In the genomic region with DNA sequence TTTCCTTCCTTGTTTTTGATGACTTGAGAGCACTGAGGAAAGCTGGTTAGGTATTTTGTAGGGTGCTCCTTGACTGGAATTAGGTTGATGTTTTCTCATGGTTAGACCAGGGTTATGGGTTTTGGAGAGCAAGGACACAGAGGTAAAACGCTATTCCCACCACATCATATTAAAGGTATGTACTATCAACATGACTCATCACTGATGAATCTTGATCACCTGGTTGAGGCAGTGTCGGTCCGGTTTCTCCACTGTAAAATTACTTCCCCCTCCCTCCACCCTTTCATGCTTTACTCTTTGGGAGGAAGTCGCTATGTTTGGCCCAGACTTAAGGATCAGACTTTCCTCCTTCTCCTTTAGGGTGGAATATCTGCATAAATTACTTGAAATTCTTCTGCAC, we compare ENCODE assay signal across 20 cellular contexts.
DNase-seq lines count a peak whose midpoint lies in the region; TF ChIP-seq lines count a peak whose summit lies in the region.
"Had no signal": no experiment of that assay in that cellular context is flagged by ENCODE, and none has a peak within 500 bp of the region (broad histone marks: within the 10 kb centered on the region; RNA-seq: fewer than 3 reads in every experiment).

No MANE protein-coding gene starts in this region.

- peaks cover 9% of the 10 kb centered on the region for H3K9me3 Mint-ChIP-seq in type B pancreatic cell
- H3K9me3 Mint-ChIP-seq: H9 had no signal

- TF ChIP-seq CTCF in GM12865 (IDR thresholded peaks at IDR 0.05; ENCODE audit: insufficient read depth, low read depth, low read length, missing control alignments) (no peak), type B pancreatic cell (conservative IDR thresholded peaks at IDR 0.05) (no peak)

- peak overlapping the region; percentile 91 for H3K27ac Mint-ChIP-seq in type B pancreatic cell
- H3K27ac Mint-ChIP-seq: H9 had no signal

- peak overlapping the region; percentile 60 for H3K4me3 Mint-ChIP-seq in type B pancreatic cell
- H3K4me3 Mint-ChIP-seq: H9 had no signal

- no peaks in the 10 kb centered on the region for H3K36me3 Mint-ChIP-seq in type B pancreatic cell

- no peak overlapping the region for H3K4me3 ChIP-seq in GM12865 (ENCODE audit: low read depth, low read length)
- H3K4me3 ChIP-seq: adrenal gland, left ventricle myocardium inferior, SJCRH30 had no signal

- H3K27me3 Mint-ChIP-seq in type B pancreatic cell: no peaks in the 10 kb centered on the region

- H3K4me1 Mint-ChIP-seq in type B pancreatic cell (ENCODE audit: unreplicated experiment): peaks cover 21% of the 10 kb centered on the region
- H3K4me1 Mint-ChIP-seq: H9 had no signal

- DNase-seq in GM12865 (ENCODE audit: low read depth) (peak; percentile 8), SW480 (ENCODE audit: low spot score) (peak; percentile 91), islet precursor cell (peak; percentile 89), type B pancreatic cell (ENCODE audit: extremely low spot score, unreplicated experiment) (no peak), AG08396 (ENCODE audit: low spot score) (no peak), AG20443 (ENCODE audit: low spot score) (no peak), HuH-7.5 (ENCODE audit: low spot score) (no peak)
- DNase-seq: activated CD4-positive, alpha-beta T cell treated with anti-CD3 and anti-CD28 coated beads for 1 hour; adrenal gland; central memory CD4-positive, alpha-beta T cell; DMS 273 treated with DMSO at 0.1 percent for 48 hours; effector CD4-positive, alpha-beta T cell; H9; left ventricle myocardium inferior; NCI-H187; NCI-H446 treated with DMSO at 0.1 percent for 48 hours; SJCRH30; stimulated activated CD4-positive, alpha-beta T cell treated with anti-CD3 and anti-CD28 coated beads, Interleukin-4, amount 100 ng/mL, for 1 hour; substantia nigra; T1000 had no signal

Comparison
In these comparisons a context has a peak if more than half of its experiments do, and no peak if none do; other contexts are left out.
1. DNase-seq: peak in GM12865 (single experiment), SW480 (single experiment) and islet precursor cell (single experiment); none in type B pancreatic cell (single experiment), AG08396 (single experiment), AG20443 (single experiment) and HuH-7.5 (single experiment).